In genomic region chr6:26394289-26394688, GRCh38 we compare ENCODE assay signal across 8 cellular contexts.
DNase-seq lines count a peak whose midpoint lies in the region; FAIRE-seq and TF ChIP-seq lines count a peak whose summit lies in the region.
"Had no signal": no experiment of that assay in that cellular context is flagged by ENCODE, and none has a peak within 500 bp of the region (broad histone marks: within the 10 kb centered on the region; RNA-seq: fewer than 3 reads in every experiment).

No MANE protein-coding gene starts in this region.

- DNase-seq in AG09319 (ENCODE audit: extremely low read depth, low read depth) = peak; percentile 25
- DNase-seq in NCI-H446 treated with DMSO at 0.1 percent for 48 hours (lab: John Stamatoyannopoulos, UW) = peak; percentile 44
- DNase-seq in fibroblast of mammary gland (ENCODE audit: low read depth) = peak; percentile 81
- no peak for DNase-seq in retina
- no peak for DNase-seq in HTR-8/SVneo (ENCODE audit: insufficient read length, low spot score)
- DNase-seq in HuH-7 (ENCODE audit: low spot score) = no peak
- DNase-seq: Caco-2, endodermal cell had no signal

- FAIRE-seq in HTR-8/SVneo (lab: Jason Lieb, UNC) = no peak

- H3K4me3 ChIP-seq in fibroblast of mammary gland (ENCODE audit: control insufficient read depth, low read depth, low read length) = no peak overlapping the region

- TF ChIP-seq CTCF in AG09319 (IDR thresholded peaks at IDR 0.05; ENCODE audit: low read depth, low read length) = no peak
- no peak for TF ChIP-seq CTCF in fibroblast of mammary gland (conservative IDR thresholded peaks at IDR 0.05; ENCODE audit: control insufficient read depth, insufficient read depth, low read depth, low read length)

Comparison
In these comparisons a context has a peak if more than half of its experiments do, and no peak if none do; other contexts are left out.
1. DNase-seq: peak in AG09319 (single experiment), NCI-H446 treated with DMSO at 0.1 percent for 48 hours (single experiment) and fibroblast of mammary gland (single experiment); none in retina (single experiment), HTR-8/SVneo (single experiment) and HuH-7 (single experiment).